8 cellular contexts compared by ENCODE assay signal in the genomic region with DNA sequence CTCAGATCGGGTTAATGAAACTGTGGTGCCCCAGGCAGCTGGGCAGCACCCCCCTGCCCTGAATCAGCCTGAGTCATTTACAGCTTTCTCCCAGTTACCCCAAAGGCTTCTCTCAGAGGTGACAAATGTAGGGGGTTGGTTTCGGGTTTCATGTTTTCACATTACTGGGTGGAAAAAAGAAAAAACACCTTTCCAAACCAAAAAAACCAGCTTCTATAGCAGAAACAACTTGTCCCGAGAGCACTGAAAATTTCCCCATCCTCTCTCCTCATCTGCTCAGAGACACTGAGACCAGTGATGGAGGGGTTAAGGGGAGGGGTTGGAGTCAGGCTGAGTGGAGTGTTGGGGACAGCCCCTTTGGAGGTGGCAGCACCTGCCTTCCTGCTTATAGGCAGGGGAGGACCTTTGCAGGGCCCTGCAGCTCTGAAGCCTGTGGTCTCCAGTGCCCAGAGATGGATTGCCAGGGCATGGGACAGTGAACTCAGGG.
DNase-seq lines count a peak whose midpoint lies in the region; ATAC-seq lines count a peak whose summit lies in the region.

No MANE protein-coding gene starts in this region.

- ATAC-seq in GM19395 (IDR thresholded peaks at IDR 0.05; ENCODE audit: unreplicated experiment) (peak; percentile 75), HG03175 (IDR thresholded peaks at IDR 0.05; ENCODE audit: unreplicated experiment) (peak; percentile 72)

- DNase-seq in DMS79 (lab: John Stamatoyannopoulos, UW): peak; percentile 29
- DNase-seq in activated T-cell treated with anti-CD3 and anti-CD28 coated beads, Interleukin-2, amount 50 U/mL, for 48 hours: peak; percentile 83 to 86
- peak; percentile 73 to 80 for DNase-seq in stimulated activated CD4-positive, alpha-beta T cell treated with anti-CD3 and anti-CD28 coated beads, Interleukin-15, amount 100 ng/mL, for 48 hours (ENCODE audit: low read depth in 2 of 2)
- DNase-seq in SHP77 treated with DMSO at 0.1 percent for 48 hours (lab: John Stamatoyannopoulos, UW): no peak
- DNase-seq in 8988T: no peak
- no peak for DNase-seq in NCI-H1694 (lab: John Stamatoyannopoulos, UW)

Comparison
In these comparisons a context has a peak if more than half of its experiments do, and no peak if none do; other contexts are left out.
1. DNase-seq: peak in DMS79 (single experiment), activated T-cell treated with anti-CD3 and anti-CD28 coated beads, Interleukin-2, amount 50 U/mL, for 48 hours (2 of 2) and stimulated activated CD4-positive, alpha-beta T cell treated with anti-CD3 and anti-CD28 coated beads, Interleukin-15, amount 100 ng/mL, for 48 hours (2 of 2); none in SHP77 treated with DMSO at 0.1 percent for 48 hours (single experiment), 8988T (single experiment) and NCI-H1694 (single experiment).